17 cellular contexts compared by ENCODE assay signal in genomic region chr20:2690718-2691117, GRCh38. TPM values are rescaled to one million over a fixed set of nuclear protein-coding genes. Genes with fewer than 3 reads are reported as not detected.
DNase-seq lines count a peak whose midpoint lies in the region; ATAC-seq and TF ChIP-seq lines count a peak whose summit lies in the region.
"Had no signal": no experiment of that assay in that cellular context is flagged by ENCODE, and none has a peak within 500 bp of the region (broad histone marks: within the 10 kb centered on the region; RNA-seq: fewer than 3 reads in every experiment).

No MANE protein-coding gene starts in this region.

- POLR2A ChIA-PET in WTC11 (lab: Charles Lee) = no interaction called here

- ATAC-seq in WTC11 = no peak
- ATAC-seq: GM12878, lower lobe of right lung had no signal

- no peak overlapping the region for H3K27ac Mint-ChIP-seq in activated naive CD8-positive, alpha-beta T cell
- no peak overlapping the region for H3K27ac Mint-ChIP-seq in activated naive CD8-positive, alpha-beta T cell treated with anti-CD3 and anti-CD28 coated beads for 36 hours
- H3K27ac Mint-ChIP-seq in WTC11 (no peak overlapping the region), mesothelial cell of epicardium (no peak overlapping the region)

- peaks cover 31% of the 10 kb centered on the region for H3K4me1 Mint-ChIP-seq in activated naive CD8-positive, alpha-beta T cell (ENCODE audit: low read depth)
- H3K4me1 Mint-ChIP-seq in activated naive CD8-positive, alpha-beta T cell treated with anti-CD3 and anti-CD28 coated beads for 36 hours = peaks cover 17% of the 10 kb centered on the region
- H3K4me1 Mint-ChIP-seq in WTC11 = peaks cover 31% of the 10 kb centered on the region
- H3K4me1 Mint-ChIP-seq in mesothelial cell of epicardium = peaks cover 28% of the 10 kb centered on the region

- no peaks in the 10 kb centered on the region for H3K36me3 Mint-ChIP-seq in activated naive CD8-positive, alpha-beta T cell
- peaks cover 2% of the 10 kb centered on the region for H3K36me3 Mint-ChIP-seq in activated naive CD8-positive, alpha-beta T cell treated with anti-CD3 and anti-CD28 coated beads for 36 hours
- H3K36me3 Mint-ChIP-seq in WTC11 (peaks cover 5% of the 10 kb centered on the region), mesothelial cell of epicardium (peaks cover 4% of the 10 kb centered on the region)

- CTCF ChIA-PET in WTC11 (lab: Charles Lee) = no interaction called here

- DNase-seq in activated naive CD8-positive, alpha-beta T cell treated with anti-CD3 and anti-CD28 coated beads for 36 hours = no peak
- DNase-seq in WTC11 (ENCODE audit: low spot score) = no peak
- no peak for DNase-seq in mesothelial cell of epicardium (ENCODE audit: low spot score in 2 of 2, unreplicated experiment in 2 of 2)
- DNase-seq in COLO668 (lab: John Stamatoyannopoulos, UW; ENCODE audit: unreplicated experiment) = no peak
- DNase-seq in kidney tubule cell (ENCODE audit: low spot score) = no peak
- DNase-seq in stimulated activated CD4-positive, alpha-beta T cell treated with anti-CD3 and anti-CD28 coated beads, Interleukin-12 subunit alpha, Interleukin-12 subunit beta, amount 100 ng/mL, for 4 hours = no peak
- DNase-seq in stimulated activated CD4-positive, alpha-beta T cell treated with anti-CD3 and anti-CD28 coated beads, Interleukin-4, amount 100 ng/mL, for 24 hours = no peak
- DNase-seq: activated gamma-delta T cell treated with Interleukin-2 at 50 U/mL for 16 hours; GF-D8; Kasumi-1; lower lobe of right lung; NCI-H1092 treated with DMSO at 0.1 percent for 48 hours; NCI-H2171; SK-N-SH; stimulated activated CD8-positive, alpha-beta memory T cell treated with anti-CD3 and anti-CD28 coated beads, Interleukin-4, amount 100 ng/mL, for 48 hours had no signal

- TF ChIP-seq CTCF in WTC11 (IDR thresholded peaks at IDR 0.05) = no peak
- TF ChIP-seq CTCF in mesothelial cell of epicardium (IDR thresholded peaks at IDR 0.05; ENCODE audit: unreplicated experiment) = no peak

- H3K9me3 Mint-ChIP-seq in activated naive CD8-positive, alpha-beta T cell (ENCODE audit: low read depth) = no peaks in the 10 kb centered on the region
- no peaks in the 10 kb centered on the region for H3K9me3 Mint-ChIP-seq in activated naive CD8-positive, alpha-beta T cell treated with anti-CD3 and anti-CD28 coated beads for 36 hours
- H3K9me3 Mint-ChIP-seq in WTC11 = no peaks in the 10 kb centered on the region
- no peaks in the 10 kb centered on the region for H3K9me3 Mint-ChIP-seq in mesothelial cell of epicardium

- H3K4me3 Mint-ChIP-seq in activated naive CD8-positive, alpha-beta T cell = peak overlapping the region; percentile 90
- no peak overlapping the region for H3K4me3 Mint-ChIP-seq in activated naive CD8-positive, alpha-beta T cell treated with anti-CD3 and anti-CD28 coated beads for 36 hours
- H3K4me3 Mint-ChIP-seq in WTC11 (peak overlapping the region; percentile 85), mesothelial cell of epicardium (peak overlapping the region; percentile 94)

- H3K27me3 Mint-ChIP-seq in activated naive CD8-positive, alpha-beta T cell = peaks cover 11% of the 10 kb centered on the region
- H3K27me3 Mint-ChIP-seq in activated naive CD8-positive, alpha-beta T cell treated with anti-CD3 and anti-CD28 coated beads for 36 hours = peaks cover 34% of the 10 kb centered on the region
- H3K27me3 Mint-ChIP-seq in WTC11 (ENCODE audit: low read depth) (peaks cover 88% of the 10 kb centered on the region), mesothelial cell of epicardium (ENCODE audit: low read depth) (peaks cover 80% of the 10 kb centered on the region)

TF ChIP-seq in WTC11, 78 proteins besides CTCF, POLR2A, EP300 and RAD21:
- no peak for TF ChIP-seq ATF1 (CRISPR knock-in tag; IDR thresholded peaks at IDR 0.05)
- no peak for TF ChIP-seq GRHL2 (CRISPR knock-in tag; IDR thresholded peaks at IDR 0.05; ENCODE audit: insufficient replicate concordance, severe bottlenecking)
- TF ChIP-seq FOXP1 (CRISPR knock-in tag; IDR thresholded peaks at IDR 0.05; ENCODE audit: borderline replicate concordance) = no peak
- no peak for TF ChIP-seq ZNF317 (CRISPR knock-in tag; IDR thresholded peaks at IDR 0.05; ENCODE audit: borderline replicate concordance, low read depth)
- no peak for TF ChIP-seq ZNF263 (CRISPR knock-in tag; IDR thresholded peaks at IDR 0.05; ENCODE audit: low read depth)
- TF ChIP-seq, protein P1, sequence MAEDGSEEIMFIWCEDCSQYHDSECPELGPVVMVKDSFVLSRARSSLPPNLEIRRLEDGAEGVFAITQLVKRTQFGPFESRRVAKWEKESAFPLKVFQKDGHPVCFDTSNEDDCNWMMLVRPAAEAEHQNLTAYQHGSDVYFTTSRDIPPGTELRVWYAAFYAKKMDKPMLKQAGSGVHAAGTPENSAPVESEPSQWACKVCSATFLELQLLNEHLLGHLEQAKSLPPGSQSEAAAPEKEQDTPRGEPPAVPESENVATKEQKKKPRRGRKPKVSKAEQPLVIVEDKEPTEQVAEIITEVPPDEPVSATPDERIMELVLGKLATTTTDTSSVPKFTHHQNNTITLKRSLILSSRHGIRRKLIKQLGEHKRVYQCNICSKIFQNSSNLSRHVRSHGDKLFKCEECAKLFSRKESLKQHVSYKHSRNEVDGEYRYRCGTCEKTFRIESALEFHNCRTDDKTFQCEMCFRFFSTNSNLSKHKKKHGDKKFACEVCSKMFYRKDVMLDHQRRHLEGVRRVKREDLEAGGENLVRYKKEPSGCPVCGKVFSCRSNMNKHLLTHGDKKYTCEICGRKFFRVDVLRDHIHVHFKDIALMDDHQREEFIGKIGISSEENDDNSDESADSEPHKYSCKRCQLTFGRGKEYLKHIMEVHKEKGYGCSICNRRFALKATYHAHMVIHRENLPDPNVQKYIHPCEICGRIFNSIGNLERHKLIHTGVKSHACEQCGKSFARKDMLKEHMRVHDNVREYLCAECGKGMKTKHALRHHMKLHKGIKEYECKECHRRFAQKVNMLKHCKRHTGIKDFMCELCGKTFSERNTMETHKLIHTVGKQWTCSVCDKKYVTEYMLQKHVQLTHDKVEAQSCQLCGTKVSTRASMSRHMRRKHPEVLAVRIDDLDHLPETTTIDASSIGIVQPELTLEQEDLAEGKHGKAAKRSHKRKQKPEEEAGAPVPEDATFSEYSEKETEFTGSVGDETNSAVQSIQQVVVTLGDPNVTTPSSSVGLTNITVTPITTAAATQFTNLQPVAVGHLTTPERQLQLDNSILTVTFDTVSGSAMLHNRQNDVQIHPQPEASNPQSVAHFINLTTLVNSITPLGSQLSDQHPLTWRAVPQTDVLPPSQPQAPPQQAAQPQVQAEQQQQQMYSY (CRISPR knock-in tag; IDR thresholded peaks at IDR 0.05) = no peak
- no peak for TF ChIP-seq SMAD4 (CRISPR knock-in tag; IDR thresholded peaks at IDR 0.05)
- TF ChIP-seq TEAD4 (CRISPR knock-in tag; IDR thresholded peaks at IDR 0.05) = no peak
- TF ChIP-seq SMAD3 (CRISPR knock-in tag; IDR thresholded peaks at IDR 0.05; ENCODE audit: borderline replicate concordance) = no peak
- TF ChIP-seq NR1H2 (CRISPR knock-in tag; IDR thresholded peaks at IDR 0.05) = no peak
- TF ChIP-seq SP1 (CRISPR knock-in tag; conservative IDR thresholded peaks at IDR 0.05) = no peak
- no peak for TF ChIP-seq ATF2 (CRISPR knock-in tag; IDR thresholded peaks at IDR 0.05; ENCODE audit: borderline replicate concordance, low read depth)
- TF ChIP-seq, protein P2, sequence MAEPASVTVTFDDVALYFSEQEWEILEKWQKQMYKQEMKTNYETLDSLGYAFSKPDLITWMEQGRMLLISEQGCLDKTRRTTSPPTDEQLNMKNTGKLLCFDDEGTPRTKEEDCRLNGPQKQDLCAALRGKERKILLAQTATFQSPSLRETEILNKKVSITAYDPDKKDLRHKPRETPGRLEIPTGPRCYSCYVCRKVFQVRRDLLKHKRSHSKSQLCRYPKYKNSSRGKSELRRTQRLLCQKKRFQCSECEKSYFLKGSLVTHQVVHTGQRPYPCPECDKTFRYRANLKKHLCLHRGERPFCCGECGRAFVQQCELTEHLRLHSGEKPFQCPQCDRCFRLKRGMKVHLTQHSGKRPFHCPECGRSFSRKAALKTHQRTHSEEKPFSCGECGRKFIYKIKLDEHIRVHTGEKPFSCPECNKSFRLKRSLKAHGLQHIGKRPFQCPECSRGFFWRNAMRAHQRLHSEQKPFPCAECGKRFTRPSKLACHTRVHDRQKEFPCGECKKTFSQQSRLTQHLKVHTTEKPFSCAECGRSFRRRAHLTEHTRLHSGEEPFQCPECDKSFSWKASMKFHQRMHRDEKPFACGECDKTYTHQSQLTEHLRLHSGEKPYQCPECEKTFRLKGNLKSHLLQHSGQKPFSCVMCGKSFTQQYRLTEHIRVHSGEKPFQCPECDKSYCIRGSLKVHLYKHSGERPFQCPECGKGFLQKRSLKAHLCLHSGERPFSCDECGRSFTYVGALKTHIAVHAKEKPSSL (CRISPR knock-in tag; conservative IDR thresholded peaks at IDR 0.05) = no peak
- no peak for TF ChIP-seq GABPB1 (CRISPR knock-in tag; IDR thresholded peaks at IDR 0.05)
- TF ChIP-seq OVOL2 (CRISPR knock-in tag; IDR thresholded peaks at IDR 0.05; ENCODE audit: borderline replicate concordance) = no peak
- no peak for TF ChIP-seq JUN (CRISPR knock-in tag; IDR thresholded peaks at IDR 0.05)
- TF ChIP-seq MXD4 (CRISPR knock-in tag; IDR thresholded peaks at IDR 0.05; ENCODE audit: borderline replicate concordance) = no peak

RNA-seq across cellular contexts. Expression of gene EBF4, which starts 1.9 kb away (rescaled TPM):
- total RNA-seq in activated naive CD8-positive, alpha-beta T cell treated with anti-CD3 and anti-CD28 coated beads for 36 hours = under 1 TPM; 0.66 to 0.98 TPM
- total RNA-seq in WTC11 (2021) (2.7 to 5.0 TPM (median 3.2 TPM) in 3 replicates), mesothelial cell of epicardium (65.5 to 78.8 TPM (median 66.4 TPM) in 3 replicates)

RNA-seq across cellular contexts. Expression of gene IDH3B, which starts 26.7 kb away (rescaled TPM):
- total RNA-seq in activated naive CD8-positive, alpha-beta T cell treated with anti-CD3 and anti-CD28 coated beads for 36 hours = 100 to 1,000 TPM; 143 to 147 TPM
- 101 to 136 TPM (median 107 TPM) in 3 replicates for total RNA-seq in WTC11 (2021)
- total RNA-seq in mesothelial cell of epicardium = 87.9 to 93.1 TPM (median 91.6 TPM) in 3 replicates

RNA-seq across cellular contexts. Expression of gene NOP56, which starts 38.3 kb away (rescaled TPM):
- total RNA-seq in activated naive CD8-positive, alpha-beta T cell treated with anti-CD3 and anti-CD28 coated beads for 36 hours = 100 to 1,000 TPM; 937 to 970 TPM
- 484 to 634 TPM (median 500 TPM) in 3 replicates for total RNA-seq in WTC11 (2021)
- 258 to 275 TPM (median 267 TPM) in 3 replicates for total RNA-seq in mesothelial cell of epicardium

Comparison
In these comparisons a context has a peak if more than half of its experiments do, and no peak if none do; other contexts are left out.
1. RNA of gene EBF4, which starts 1.9 kb away (total RNA-seq): 65.5 to 78.8 TPM in mesothelial cell of epicardium; 2.7 to 5.0 TPM in WTC11 and 0.66 to 0.98 TPM in activated naive CD8-positive, alpha-beta T cell treated with anti-CD3 and anti-CD28 coated beads for 36 hours; every median in the first group is over 10 times any median in the second.